24 cellular contexts compared by ENCODE assay signal in the genomic region with DNA sequence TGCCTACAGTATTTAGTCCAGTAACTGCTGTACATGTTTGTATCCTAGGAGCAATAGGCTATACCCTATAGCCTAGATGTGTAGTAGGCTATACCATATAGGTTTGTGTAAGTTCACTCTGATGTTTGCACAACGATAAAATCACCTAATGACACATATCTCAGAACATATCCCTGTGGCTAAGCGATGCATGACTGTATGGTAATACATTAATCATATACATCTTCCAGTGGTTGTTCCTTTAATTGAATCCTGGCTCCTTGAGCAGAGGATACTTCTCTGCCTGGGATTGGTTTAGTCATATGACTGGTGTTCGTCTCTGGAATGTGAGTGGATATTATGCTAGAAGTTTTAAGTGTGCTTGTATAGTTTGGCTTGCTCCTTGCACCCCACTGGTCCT.
"Had no signal": no experiment of that assay in that cellular context is flagged by ENCODE, and none has a peak within 500 bp of the region (broad histone marks: within the 10 kb centered on the region; RNA-seq: fewer than 3 reads in every experiment).

No MANE protein-coding gene starts in this region.

- H3K4me1 ChIP-seq: colonic mucosa, esophagus muscularis mucosa, gastrocnemius medialis, left lung, pancreas, tibial nerve, upper lobe of left lung had no signal

- DNase-seq: colonic mucosa; effector CD8-positive, alpha-beta T cell; endodermal cell; gastrocnemius medialis; head of caudate nucleus; kidney; left lung; mesenchymal stem cell; mucosa of descending colon; naive B cell; pancreas; retina; right lobe of liver; small intestine; stimulated activated CD4-positive, alpha-beta T cell treated with anti-CD3 and anti-CD28 coated beads, Interleukin-15, amount 100 ng/mL, for 24 hours; stimulated activated CD4-positive, alpha-beta T cell treated with anti-CD3 and anti-CD28 coated beads, Interleukin-2, amount 100 ng/mL, for 48 hours; stimulated activated naive B cell treated with anti-CD40 and anti-IgM and Interleukin-4, amounts not matched to agents 10 μg/mL and 1 μg/mL and 100 μg/mL, for 72 hours; upper lobe of left lung had no signal

- H3K36me3 ChIP-seq: colonic mucosa, esophagus muscularis mucosa, gastrocnemius medialis, left lung, neutrophil, pancreas, right lobe of liver, thoracic aorta, tibial nerve, upper lobe of left lung had no signal

- FAIRE-seq: kidney, pancreas, small intestine, urothelium cell line had no signal

- ATAC-seq: gastrocnemius medialis; left lung; mucosa of descending colon; natural killer cell treated with Interleukin-12 subunit alpha and Interleukin-12 subunit beta and Interleukin-15 and Interleukin-18, amount 100 ng/mL, for 72 hours; pancreas; right lobe of liver; stimulated activated naive B cell treated with anti-CD40 and anti-IgM and Interleukin-4, amounts not matched to agents 10 μg/mL and 1 μg/mL and 100 μg/mL, for 72 hours had no signal

- H3K9me3 ChIP-seq: colonic mucosa, gastrocnemius medialis, neutrophil, pancreas, right lobe of liver, thoracic aorta, upper lobe of left lung had no signal

- H3K4me3 ChIP-seq: colonic mucosa, esophagus muscularis mucosa, gastrocnemius medialis, left lung, mucosa of descending colon, pancreas, right lobe of liver, thoracic aorta, tibial nerve, upper lobe of left lung had no signal

- H3K27ac ChIP-seq: colonic mucosa, esophagus muscularis mucosa, gastrocnemius medialis, left lung, neutrophil, pancreas, right lobe of liver, thoracic aorta, tibial nerve, upper lobe of left lung had no signal

- H3K27me3 ChIP-seq: colonic mucosa, esophagus muscularis mucosa, gastrocnemius medialis, left lung, neutrophil, pancreas, right lobe of liver, tibial nerve, upper lobe of left lung had no signal
